Comparison of ENCODE assay signal across 1 cellular context in the genomic region with DNA sequence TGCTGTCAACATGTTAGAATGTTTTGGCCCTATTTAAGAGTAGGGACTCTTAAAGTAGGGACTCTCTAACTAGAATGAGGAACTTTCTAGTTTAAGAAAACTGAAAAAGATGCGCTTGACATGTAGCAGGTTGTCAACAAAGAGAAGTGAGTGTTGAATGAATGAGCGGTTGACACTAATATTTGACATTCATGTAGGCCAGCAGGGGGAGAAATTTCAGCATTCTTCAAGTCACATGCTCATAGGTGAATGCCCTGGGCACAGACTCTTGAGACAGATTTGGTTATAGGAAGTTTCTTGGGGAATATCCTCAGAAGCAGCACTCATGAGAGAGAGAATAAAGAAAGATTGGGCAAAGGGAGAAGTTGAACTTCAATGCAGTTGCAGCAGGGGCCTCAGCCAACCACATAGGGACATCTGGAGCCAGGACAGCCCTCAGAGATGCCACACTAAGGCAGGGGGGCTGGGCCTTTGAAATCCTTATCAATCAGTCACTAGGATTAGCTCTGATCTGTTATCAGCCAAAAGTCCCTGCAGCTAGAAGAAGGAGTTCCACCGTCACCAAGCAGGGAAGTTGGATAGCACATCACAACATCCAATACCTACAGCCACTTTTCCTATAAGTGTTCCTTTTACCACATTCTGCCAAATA.
TF ChIP-seq lines count a peak whose summit lies in the region.

No MANE protein-coding gene starts in this region.

TF ChIP-seq in HCT116, 20 proteins besides CTCF, POLR2A, EP300 and RAD21 (continued from another document):
- no peak for TF ChIP-seq ELF1 (IDR thresholded peaks at IDR 0.05; ENCODE audit: borderline replicate concordance, low read depth)
